1 cellular context compared by ENCODE assay signal in genomic region chr17:76233588-76234353, GRCh38.
TF ChIP-seq lines count a peak whose summit lies in the region.

No MANE protein-coding gene starts in this region.

TF ChIP-seq in WTC11, 78 proteins besides CTCF, POLR2A, EP300 and RAD21:
- TF ChIP-seq ZNF121 (CRISPR knock-in tag; IDR thresholded peaks at IDR 0.05): peak; percentile 53; the same call in 1 of the 2 replicates
- no peak for TF ChIP-seq PRDM15 (CRISPR knock-in tag; IDR thresholded peaks at IDR 0.05)
